15 cellular contexts compared by ENCODE assay signal in the genomic region with DNA sequence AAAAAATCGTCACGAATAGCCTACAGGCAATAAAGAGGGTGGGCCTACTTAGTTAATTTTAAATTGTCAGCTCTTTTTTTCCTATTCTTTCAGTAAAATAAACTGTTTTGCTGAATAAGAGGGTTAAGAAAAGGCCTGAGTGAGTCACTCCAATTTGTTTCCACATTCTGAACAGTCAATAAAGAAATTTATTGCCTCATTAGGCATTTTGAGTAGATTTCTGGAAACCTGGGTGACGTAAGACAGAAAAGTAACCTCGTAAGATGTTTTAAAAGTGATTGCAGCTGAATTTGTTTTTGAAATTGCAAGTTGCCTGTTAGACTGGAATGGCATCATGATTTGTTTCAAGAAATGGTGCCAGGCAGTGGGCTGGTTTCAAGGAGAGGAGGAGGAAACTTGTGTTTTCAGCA.
A peak's percentile ranks its signal among the peaks of the same experiment; 100 is the strongest.
DNase-seq lines count a peak whose midpoint lies in the region; ATAC-seq and TF ChIP-seq lines count a peak whose summit lies in the region.
"Had no signal": no experiment of that assay in that cellular context is flagged by ENCODE, and none has a peak within 500 bp of the region (broad histone marks: within the 10 kb centered on the region; RNA-seq: fewer than 3 reads in every experiment).

No MANE protein-coding gene starts in this region.

- H3K36me3 ChIP-seq in endocrine pancreas (ENCODE audit: control insufficient read depth, insufficient read depth, low read length) (no peaks in the 10 kb centered on the region), neuron (ENCODE audit: insufficient read depth, low read length) (no peaks in the 10 kb centered on the region)
- no peaks in the 10 kb centered on the region for H3K36me3 ChIP-seq in effector memory CD4-positive, alpha-beta T cell (ENCODE audit: control insufficient read depth, insufficient read depth, low read length)
- H3K36me3 ChIP-seq: thyroid gland had no signal

- H3K4me3 ChIP-seq in endocrine pancreas (ENCODE audit: control insufficient read depth, insufficient read depth, low read length) (peak overlapping the region; percentile 14), neuron (ENCODE audit: low read length) (no peak overlapping the region)
- H3K4me3 ChIP-seq in effector memory CD4-positive, alpha-beta T cell (ENCODE audit: insufficient read depth, low read depth, low read length, poor library complexity, severe bottlenecking) = no peak overlapping the region
- H3K4me3 ChIP-seq: thyroid gland had no signal

- H3K4me1 ChIP-seq in endocrine pancreas (ENCODE audit: control insufficient read depth, insufficient read depth, low read length) = peaks cover 15% of the 10 kb centered on the region
- H3K4me1 ChIP-seq in neuron (ENCODE audit: insufficient read depth, low read length) = peaks cover 2% of the 10 kb centered on the region
- H3K4me1 ChIP-seq in effector memory CD4-positive, alpha-beta T cell (ENCODE audit: control insufficient read depth, insufficient read depth, low read length, poor library complexity, severe bottlenecking) = no peaks in the 10 kb centered on the region
- H3K4me1 ChIP-seq: thyroid gland had no signal

- ATAC-seq in HG03571 (IDR thresholded peaks at IDR 0.05; ENCODE audit: unreplicated experiment) = no peak
- ATAC-seq in HG03095 (IDR thresholded peaks at IDR 0.05; ENCODE audit: unreplicated experiment) = no peak
- ATAC-seq: activated CD4-positive, CD25-positive, alpha-beta regulatory T cell treated with anti-CD3 and anti-CD28 coated beads, Interleukin-2, amount 50 U/mL, for 24 hours; activated naive CD8-positive, alpha-beta T cell treated with anti-CD3 and anti-CD28 coated beads, Interleukin-2, amount 50 U/mL, for 24 hours had no signal

- H3K9ac ChIP-seq in endocrine pancreas (ENCODE audit: control insufficient read depth, insufficient read depth, low read length) = no peak overlapping the region

- DNase-seq in A172 (ENCODE audit: low spot score) (peak; percentile 18), HEK293T (ENCODE audit: extremely low spot score) (no peak), G401 (ENCODE audit: low spot score) (no peak)
- DNase-seq in effector memory CD4-positive, alpha-beta T cell = no peak
- DNase-seq: activated naive CD8-positive, alpha-beta T cell treated with anti-CD3 and anti-CD28 coated beads, Interleukin-2, amount 50 U/mL, for 24 hours; kidney glomerular epithelial cell; naive B cell; small intestine; SW 1271; thyroid gland had no signal

- H3K27me3 ChIP-seq in endocrine pancreas (ENCODE audit: control insufficient read depth, insufficient read depth, low read length) (no peaks in the 10 kb centered on the region), neuron (ENCODE audit: insufficient read depth, low read length) (no peaks in the 10 kb centered on the region)
- no peaks in the 10 kb centered on the region for H3K27me3 ChIP-seq in effector memory CD4-positive, alpha-beta T cell (replicated peaks; ENCODE audit: control insufficient read depth, insufficient read depth, low read length, poor library complexity, severe bottlenecking)
- H3K27me3 ChIP-seq: thyroid gland had no signal

- H3K9me3 ChIP-seq in endocrine pancreas (ENCODE audit: control insufficient read depth, low read length) = no peaks in the 10 kb centered on the region
- H3K9me3 ChIP-seq in neuron (ENCODE audit: low read length) = no peaks in the 10 kb centered on the region
- no peaks in the 10 kb centered on the region for H3K9me3 ChIP-seq in effector memory CD4-positive, alpha-beta T cell (ENCODE audit: control insufficient read depth, low read length)
- H3K9me3 ChIP-seq: thyroid gland had no signal

- CTCF ChIA-PET in HEK293T (lab: Yijun Ruan, JAX) = interaction anchor here (0.7 to 0.8 kb wide), 3 partner anchors 10 to 26 kb away, joined by 3 to 4 read pairs (median 3); no protein-coding TSS in a partner anchor

- POLR2A ChIA-PET in HEK293T (lab: Yijun Ruan, JAX) = interaction anchor here (1.3 to 2.0 kb wide), 2 partner anchors 25 to 27 kb away, joined by 4 to 16 read pairs; no protein-coding TSS in a partner anchor

- H3K27ac ChIP-seq in effector memory CD4-positive, alpha-beta T cell (ENCODE audit: insufficient read depth, low read length, poor library complexity, severe bottlenecking) = no peak overlapping the region
- H3K27ac ChIP-seq: thyroid gland had no signal

- in situ Hi-C loops in G401 (cut with HindIII; ENCODE audit: low sequenced_read_pairs) = no loop called here

- peak overlapping the region; percentile 36 for H2AFZ ChIP-seq in neuron (ENCODE audit: low read depth, low read length)

TF ChIP-seq in HEK293T, 16 proteins besides CTCF, POLR2A, EP300 and RAD21:
- peak; percentile 70 for TF ChIP-seq PKNOX1 (IDR thresholded peaks at IDR 0.05)
- no peak for TF ChIP-seq SP1 (IDR thresholded peaks at IDR 0.05)
- TF ChIP-seq ZNF384 (IDR thresholded peaks at IDR 0.05) = 0 out of 2 replicates have a peak, but pooled peaks have one; percentile 46
- TF ChIP-seq CTBP1 (IDR thresholded peaks at IDR 0.05; ENCODE audit: borderline replicate concordance) = peak; percentile 44; the same call in 1 of the 2 replicates
